Comparison of ENCODE assay signal across 1 cellular context in genomic region chr10:52365547-52366432, GRCh38.
TF ChIP-seq lines count a peak whose summit lies in the region.
"Not testable (repeated sequence)": the region's sequence is repeated elsewhere in the genome, so short reads cannot be mapped to it uniquely, and the experiment has no call there.

No MANE protein-coding gene starts in this region.

TF ChIP-seq in HepG2, 621 proteins besides CTCF, POLR2A, EP300 and RAD21 (continued from another document and continues in another):
- 0 out of 2 replicates have a peak, but pooled peaks have one; percentile 31 for TF ChIP-seq BCL3 (CRISPR knock-in tag; IDR thresholded peaks at IDR 0.05)
- TF ChIP-seq ONECUT2 (CRISPR knock-in tag; IDR thresholded peaks at IDR 0.05): peak; percentile 57
- peak; percentile 90; the same call in 1 of the 2 replicates for TF ChIP-seq ZNF788 (CRISPR knock-in tag; IDR thresholded peaks at IDR 0.05; ENCODE audit: borderline replicate concordance)
- TF ChIP-seq ZNF44 (CRISPR knock-in tag; IDR thresholded peaks at IDR 0.05): 0 out of 2 replicates have a peak, but pooled peaks have one; percentile 54
- TF ChIP-seq HOMEZ (CRISPR knock-in tag; IDR thresholded peaks at IDR 0.05; ENCODE audit: low read depth): peak; percentile 33; the same call in 1 of the 2 replicates
- TF ChIP-seq SKI (IDR thresholded peaks at IDR 0.05; ENCODE audit: partially characterized antibody): peak; percentile 40
- TF ChIP-seq ZNF790 (CRISPR knock-in tag; IDR thresholded peaks at IDR 0.05; ENCODE audit: borderline replicate concordance): 0 out of 2 replicates have a peak, but pooled peaks have one; percentile 3
- TF ChIP-seq ATF2 (CRISPR knock-in tag; IDR thresholded peaks at IDR 0.05): peak; percentile 68; the same call in 1 of the 2 replicates
- peak; percentile 50; the same call in 1 of the 2 replicates for TF ChIP-seq ZNF20 (CRISPR knock-in tag; IDR thresholded peaks at IDR 0.05)
- peak; percentile 96 for TF ChIP-seq TBX2 (CRISPR knock-in tag; IDR thresholded peaks at IDR 0.05; ENCODE audit: borderline replicate concordance)
- TF ChIP-seq ETV5 (CRISPR knock-in tag; IDR thresholded peaks at IDR 0.05; ENCODE audit: borderline replicate concordance): peak; percentile 47; the same call in 1 of the 2 replicates
- peak; percentile 83 for TF ChIP-seq TCF7 (IDR thresholded peaks at IDR 0.05; ENCODE audit: low read depth)
- TF ChIP-seq YEATS2 (CRISPR knock-in tag; IDR thresholded peaks at IDR 0.05; ENCODE audit: borderline replicate concordance): peak; percentile 34; the same call in 1 of the 2 replicates
- peak; percentile 84; the same call in 1 of the 2 replicates for TF ChIP-seq SOX5 (CRISPR knock-in tag; IDR thresholded peaks at IDR 0.05; ENCODE audit: borderline replicate concordance)
- peak; percentile 81 for TF ChIP-seq ZNF709 (CRISPR knock-in tag; IDR thresholded peaks at IDR 0.05)
- 0 out of 2 replicates have a peak, but pooled peaks have one; percentile 72 for TF ChIP-seq ZMYM3 (CRISPR knock-in tag; IDR thresholded peaks at IDR 0.05)
- 0 out of 2 replicates have a peak, but pooled peaks have one; percentile 47 for TF ChIP-seq SRY (CRISPR knock-in tag; IDR thresholded peaks at IDR 0.05)
- 0 out of 2 replicates have a peak, but pooled peaks have one; percentile 67 for TF ChIP-seq NFAT5 (CRISPR knock-in tag; IDR thresholded peaks at IDR 0.05)
- not testable (repeated sequence) for TF ChIP-seq SOX6 (IDR thresholded peaks at IDR 0.05)
- TF ChIP-seq SOX6 (CRISPR knock-in tag; IDR thresholded peaks at IDR 0.05): peak; percentile 95
- peak; percentile 44; the same call in 1 of the 2 replicates for TF ChIP-seq ZNF777 (CRISPR knock-in tag; IDR thresholded peaks at IDR 0.05)
- TF ChIP-seq THAP11 (CRISPR knock-in tag; IDR thresholded peaks at IDR 0.05): peak; percentile 63
- 0 out of 2 replicates have a peak, but pooled peaks have one; percentile 24 for TF ChIP-seq AHR (CRISPR knock-in tag; IDR thresholded peaks at IDR 0.05)
- TF ChIP-seq REPIN1 (CRISPR knock-in tag; IDR thresholded peaks at IDR 0.05; ENCODE audit: borderline replicate concordance, low read depth): peak; percentile 51; the same call in 1 of the 2 replicates
- TF ChIP-seq RFXAP (CRISPR knock-in tag; IDR thresholded peaks at IDR 0.05; ENCODE audit: borderline replicate concordance): peak; percentile 88
- TF ChIP-seq ZNF12 (CRISPR knock-in tag; IDR thresholded peaks at IDR 0.05): peak; percentile 51; the same call in 1 of the 2 replicates
- TF ChIP-seq PRDM15 (CRISPR knock-in tag; IDR thresholded peaks at IDR 0.05): peak; percentile 54; the same call in 1 of the 2 replicates
- TF ChIP-seq ERF (CRISPR knock-in tag; IDR thresholded peaks at IDR 0.05): peak; percentile 71; the same call in 1 of the 2 replicates
- TF ChIP-seq KAT7 (CRISPR knock-in tag; IDR thresholded peaks at IDR 0.05; ENCODE audit: borderline replicate concordance): peak; percentile 69; the same call in 1 of the 2 replicates
- peak; percentile 47 for TF ChIP-seq FOSL2 (CRISPR knock-in tag; IDR thresholded peaks at IDR 0.05)
- TF ChIP-seq UBTF (CRISPR knock-in tag; IDR thresholded peaks at IDR 0.05): peak; percentile 58; the same call in 1 of the 2 replicates
- peak; percentile 86 for TF ChIP-seq ZBTB38 (CRISPR knock-in tag; IDR thresholded peaks at IDR 0.05)
- peak; percentile 53; the same call in 1 of the 2 replicates for TF ChIP-seq ZNF619 (CRISPR knock-in tag; IDR thresholded peaks at IDR 0.05)
- TF ChIP-seq ZNF556 (CRISPR knock-in tag; IDR thresholded peaks at IDR 0.05; ENCODE audit: borderline replicate concordance): peak; percentile 58; the same call in 1 of the 2 replicates
- peak; percentile 95 for TF ChIP-seq ZMYM4 (CRISPR knock-in tag; IDR thresholded peaks at IDR 0.05)
- TF ChIP-seq ZNF224 (CRISPR knock-in tag; IDR thresholded peaks at IDR 0.05): 0 out of 2 replicates have a peak, but pooled peaks have one; percentile 65
- TF ChIP-seq MTA1 (CRISPR knock-in tag; IDR thresholded peaks at IDR 0.05; ENCODE audit: borderline replicate concordance): peak; percentile 91; the same call in 1 of the 2 replicates
- TF ChIP-seq GATAD1 (CRISPR knock-in tag; IDR thresholded peaks at IDR 0.05): peak; percentile 48; the same call in 1 of the 2 replicates
- 0 out of 2 replicates have a peak, but pooled peaks have one; percentile 13 for TF ChIP-seq ZNF724P (CRISPR knock-in tag; IDR thresholded peaks at IDR 0.05; ENCODE audit: borderline replicate concordance)
- 0 out of 2 replicates have a peak, but pooled peaks have one; percentile 66 for TF ChIP-seq KLF15 (CRISPR knock-in tag; IDR thresholded peaks at IDR 0.05; ENCODE audit: borderline replicate concordance)
- TF ChIP-seq GATAD2A (CRISPR knock-in tag; IDR thresholded peaks at IDR 0.05): peak; percentile 86
- TF ChIP-seq YEATS4 (CRISPR knock-in tag; IDR thresholded peaks at IDR 0.05; ENCODE audit: borderline replicate concordance): peak; percentile 79
